In the genomic region with DNA sequence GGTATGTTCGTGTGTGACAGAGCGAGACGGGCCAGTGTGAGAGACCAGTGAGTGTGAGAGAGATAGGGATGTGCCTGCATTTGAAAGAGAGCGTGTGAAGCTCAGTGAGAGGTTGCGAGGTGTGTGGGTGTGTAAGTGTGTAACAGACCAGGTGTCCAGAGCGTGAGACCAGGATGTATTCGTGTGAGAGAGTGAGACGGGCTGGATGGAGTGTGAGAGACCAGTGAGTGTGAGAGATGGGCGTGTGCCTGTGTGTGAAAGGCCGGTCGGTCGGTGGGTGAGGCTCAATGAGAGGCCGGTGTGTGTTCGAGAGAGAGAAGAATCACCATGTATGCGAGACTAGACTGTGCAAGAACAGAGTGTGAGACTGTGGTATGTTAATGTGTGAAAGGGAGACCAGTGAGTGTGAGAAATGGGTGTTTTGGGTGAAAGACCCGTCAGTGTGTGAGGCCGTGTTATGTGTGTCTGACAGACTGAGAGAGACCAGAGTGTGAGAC, we compare ENCODE assay signal across 8 cellular contexts.
DNase-seq lines count a peak whose midpoint lies in the region; ATAC-seq and TF ChIP-seq lines count a peak whose summit lies in the region.

No MANE protein-coding gene starts in this region.

- H3K27me3 Mint-ChIP-seq in activated T-cell treated with anti-CD3 and anti-CD28 coated beads, Interleukin-2, amount 50 U/mL, for 24 hours: peaks cover 9% of the 10 kb centered on the region

- H3K27ac Mint-ChIP-seq in activated T-cell treated with anti-CD3 and anti-CD28 coated beads, Interleukin-2, amount 50 U/mL, for 24 hours: no peak overlapping the region

- no peaks in the 10 kb centered on the region for H3K4me1 ChIP-seq in iPS-15b (ENCODE audit: control insufficient read depth, insufficient read depth, low read length)

- H3K4me3 Mint-ChIP-seq in activated T-cell treated with anti-CD3 and anti-CD28 coated beads, Interleukin-2, amount 50 U/mL, for 24 hours: no peak overlapping the region

- peaks cover 8% of the 10 kb centered on the region for H3K4me1 Mint-ChIP-seq in activated T-cell treated with anti-CD3 and anti-CD28 coated beads, Interleukin-2, amount 50 U/mL, for 24 hours (ENCODE audit: low read depth)

- TF ChIP-seq CTCF in VCaP (conservative IDR thresholded peaks at IDR 0.05): no peak

- H3K27me3 ChIP-seq in iPS-15b (ENCODE audit: control insufficient read depth, insufficient read depth, low read length): no peaks in the 10 kb centered on the region

- no peak for ATAC-seq in stimulated activated naive CD8-positive, alpha-beta T cell treated with anti-CD3 and anti-CD28 coated beads, Interleukin-15, Interleukin-2, amounts not matched to agents 100 U/mL and 50 U/mL, for 24 hours

- peaks cover 32% of the 10 kb centered on the region for H3K9me3 Mint-ChIP-seq in activated T-cell treated with anti-CD3 and anti-CD28 coated beads, Interleukin-2, amount 50 U/mL, for 24 hours

- no peaks in the 10 kb centered on the region for H3K36me3 ChIP-seq in iPS-15b (ENCODE audit: control insufficient read depth, insufficient read depth, low read length)

- DNase-seq in globus pallidus (ENCODE audit: low spot score): no peak
- DNase-seq in activated T-cell treated with anti-CD3 and anti-CD28 coated beads, Interleukin-2, amount 50 U/mL, for 24 hours: no peak
- DNase-seq in stimulated activated naive CD4-positive, alpha-beta T cell treated with Interleukin-2 at 50 U/mL for 16 hours (lab: John Stamatoyannopoulos, UW): no peak
- no peak for DNase-seq in stimulated activated naive CD8-positive, alpha-beta T cell treated with anti-CD3 and anti-CD28 coated beads, Interleukin-15, Interleukin-2, amounts not matched to agents 100 U/mL and 50 U/mL, for 24 hours

- peaks cover 18% of the 10 kb centered on the region for H3K9me3 ChIP-seq in iPS-15b (ENCODE audit: control insufficient read depth, insufficient read depth, low read length)

- peak overlapping the region; percentile 41; the same call in 1 of the 2 replicates for H3K4me3 ChIP-seq in GM08714 (ENCODE audit: low read length)
- H3K4me3 ChIP-seq in iPS-15b (ENCODE audit: low read depth, low read length): peak overlapping the region; percentile 16
- H3K4me3 ChIP-seq in skin epidermis: peak overlapping the region; percentile 32 to 69 (median 46)

- H3K27ac ChIP-seq in VCaP (peak overlapping the region; percentile 92), skin epidermis (peak overlapping the region in 19 of 21 experiments; percentile 78 to 99 (median 92))

- H3K36me3 Mint-ChIP-seq in activated T-cell treated with anti-CD3 and anti-CD28 coated beads, Interleukin-2, amount 50 U/mL, for 24 hours (ENCODE audit: low read depth): peaks cover 32% of the 10 kb centered on the region

- H3K9ac ChIP-seq in iPS-15b (ENCODE audit: low read depth, low read length): no peak overlapping the region
